1 cellular context compared by ENCODE assay signal in the genomic region with DNA sequence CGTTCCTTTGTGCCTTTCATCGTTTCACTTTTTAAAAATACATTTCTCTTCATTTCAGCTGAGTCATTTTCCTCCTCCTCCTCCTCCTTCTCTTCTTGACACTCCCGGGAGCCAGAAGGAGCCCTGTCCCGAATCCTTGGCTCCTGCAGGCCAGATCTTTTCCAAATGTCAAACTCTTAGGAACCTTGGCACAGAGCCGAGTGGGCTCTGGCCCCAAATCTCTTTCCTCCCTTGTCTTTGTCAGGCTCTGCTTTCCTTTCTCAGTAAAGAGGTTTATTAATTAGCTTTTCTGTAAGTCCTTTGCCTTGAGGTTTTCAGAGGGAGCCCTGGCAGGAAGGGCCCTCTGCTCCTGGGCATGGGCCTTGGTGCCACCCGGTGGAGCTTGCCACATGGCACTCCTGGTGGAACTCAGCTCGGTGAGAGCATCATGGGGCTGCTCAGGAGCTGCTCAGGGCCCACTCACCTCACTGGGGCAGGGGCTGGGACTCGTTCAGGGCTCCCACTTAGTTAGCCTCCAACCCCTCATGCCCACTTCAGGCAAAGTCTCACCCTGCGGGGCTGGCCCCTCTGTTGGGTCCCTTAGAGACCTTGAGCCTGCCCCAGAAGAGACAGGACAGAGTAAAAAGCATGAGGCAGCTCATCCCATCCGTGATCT.
TF ChIP-seq lines count a peak whose summit lies in the region.

No MANE protein-coding gene starts in this region.

TF ChIP-seq in HepG2, 621 proteins besides CTCF, POLR2A, EP300 and RAD21 (continued from another document):
- TF ChIP-seq, protein P1, sequence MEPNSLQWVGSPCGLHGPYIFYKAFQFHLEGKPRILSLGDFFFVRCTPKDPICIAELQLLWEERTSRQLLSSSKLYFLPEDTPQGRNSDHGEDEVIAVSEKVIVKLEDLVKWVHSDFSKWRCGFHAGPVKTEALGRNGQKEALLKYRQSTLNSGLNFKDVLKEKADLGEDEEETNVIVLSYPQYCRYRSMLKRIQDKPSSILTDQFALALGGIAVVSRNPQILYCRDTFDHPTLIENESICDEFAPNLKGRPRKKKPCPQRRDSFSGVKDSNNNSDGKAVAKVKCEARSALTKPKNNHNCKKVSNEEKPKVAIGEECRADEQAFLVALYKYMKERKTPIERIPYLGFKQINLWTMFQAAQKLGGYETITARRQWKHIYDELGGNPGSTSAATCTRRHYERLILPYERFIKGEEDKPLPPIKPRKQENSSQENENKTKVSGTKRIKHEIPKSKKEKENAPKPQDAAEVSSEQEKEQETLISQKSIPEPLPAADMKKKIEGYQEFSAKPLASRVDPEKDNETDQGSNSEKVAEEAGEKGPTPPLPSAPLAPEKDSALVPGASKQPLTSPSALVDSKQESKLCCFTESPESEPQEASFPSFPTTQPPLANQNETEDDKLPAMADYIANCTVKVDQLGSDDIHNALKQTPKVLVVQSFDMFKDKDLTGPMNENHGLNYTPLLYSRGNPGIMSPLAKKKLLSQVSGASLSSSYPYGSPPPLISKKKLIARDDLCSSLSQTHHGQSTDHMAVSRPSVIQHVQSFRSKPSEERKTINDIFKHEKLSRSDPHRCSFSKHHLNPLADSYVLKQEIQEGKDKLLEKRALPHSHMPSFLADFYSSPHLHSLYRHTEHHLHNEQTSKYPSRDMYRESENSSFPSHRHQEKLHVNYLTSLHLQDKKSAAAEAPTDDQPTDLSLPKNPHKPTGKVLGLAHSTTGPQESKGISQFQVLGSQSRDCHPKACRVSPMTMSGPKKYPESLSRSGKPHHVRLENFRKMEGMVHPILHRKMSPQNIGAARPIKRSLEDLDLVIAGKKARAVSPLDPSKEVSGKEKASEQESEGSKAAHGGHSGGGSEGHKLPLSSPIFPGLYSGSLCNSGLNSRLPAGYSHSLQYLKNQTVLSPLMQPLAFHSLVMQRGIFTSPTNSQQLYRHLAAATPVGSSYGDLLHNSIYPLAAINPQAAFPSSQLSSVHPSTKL (CRISPR knock-in tag; IDR thresholded peaks at IDR 0.05), result no peak
- TF ChIP-seq ZNF205 (CRISPR knock-in tag; IDR thresholded peaks at IDR 0.05) (no peak), JUN (CRISPR knock-in tag; IDR thresholded peaks at IDR 0.05) (no peak), ARNTL (CRISPR knock-in tag; IDR thresholded peaks at IDR 0.05) (no peak), CCAR2 (optimal IDR thresholded peaks at IDR 0.05; ENCODE audit: low read depth, low read length) (no peak), PRDM4 (CRISPR knock-in tag; IDR thresholded peaks at IDR 0.05; ENCODE audit: borderline replicate concordance) (no peak), ZSCAN22 (CRISPR knock-in tag; IDR thresholded peaks at IDR 0.05) (no peak), HNF4G (IDR thresholded peaks at IDR 0.05; ENCODE audit: borderline replicate concordance, low read depth, low read length) (no peak), HNF4G (CRISPR knock-in tag; IDR thresholded peaks at IDR 0.05; ENCODE audit: borderline replicate concordance, low read depth) (no peak), ZNF235 (CRISPR knock-in tag; IDR thresholded peaks at IDR 0.05; ENCODE audit: borderline replicate concordance) (no peak), NCOR1 (IDR thresholded peaks at IDR 0.05; ENCODE audit: borderline replicate concordance, low read length) (no peak), ZNF772 (CRISPR knock-in tag; IDR thresholded peaks at IDR 0.05) (no peak), YEATS2 (CRISPR knock-in tag; IDR thresholded peaks at IDR 0.05; ENCODE audit: borderline replicate concordance) (no peak)
- TF ChIP-seq, protein P2, sequence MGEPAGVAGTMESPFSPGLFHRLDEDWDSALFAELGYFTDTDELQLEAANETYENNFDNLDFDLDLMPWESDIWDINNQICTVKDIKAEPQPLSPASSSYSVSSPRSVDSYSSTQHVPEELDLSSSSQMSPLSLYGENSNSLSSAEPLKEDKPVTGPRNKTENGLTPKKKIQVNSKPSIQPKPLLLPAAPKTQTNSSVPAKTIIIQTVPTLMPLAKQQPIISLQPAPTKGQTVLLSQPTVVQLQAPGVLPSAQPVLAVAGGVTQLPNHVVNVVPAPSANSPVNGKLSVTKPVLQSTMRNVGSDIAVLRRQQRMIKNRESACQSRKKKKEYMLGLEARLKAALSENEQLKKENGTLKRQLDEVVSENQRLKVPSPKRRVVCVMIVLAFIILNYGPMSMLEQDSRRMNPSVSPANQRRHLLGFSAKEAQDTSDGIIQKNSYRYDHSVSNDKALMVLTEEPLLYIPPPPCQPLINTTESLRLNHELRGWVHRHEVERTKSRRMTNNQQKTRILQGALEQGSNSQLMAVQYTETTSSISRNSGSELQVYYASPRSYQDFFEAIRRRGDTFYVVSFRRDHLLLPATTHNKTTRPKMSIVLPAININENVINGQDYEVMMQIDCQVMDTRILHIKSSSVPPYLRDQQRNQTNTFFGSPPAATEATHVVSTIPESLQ (CRISPR knock-in tag; conservative IDR thresholded peaks at IDR 0.05), result no peak
- TF ChIP-seq, protein P3, sequence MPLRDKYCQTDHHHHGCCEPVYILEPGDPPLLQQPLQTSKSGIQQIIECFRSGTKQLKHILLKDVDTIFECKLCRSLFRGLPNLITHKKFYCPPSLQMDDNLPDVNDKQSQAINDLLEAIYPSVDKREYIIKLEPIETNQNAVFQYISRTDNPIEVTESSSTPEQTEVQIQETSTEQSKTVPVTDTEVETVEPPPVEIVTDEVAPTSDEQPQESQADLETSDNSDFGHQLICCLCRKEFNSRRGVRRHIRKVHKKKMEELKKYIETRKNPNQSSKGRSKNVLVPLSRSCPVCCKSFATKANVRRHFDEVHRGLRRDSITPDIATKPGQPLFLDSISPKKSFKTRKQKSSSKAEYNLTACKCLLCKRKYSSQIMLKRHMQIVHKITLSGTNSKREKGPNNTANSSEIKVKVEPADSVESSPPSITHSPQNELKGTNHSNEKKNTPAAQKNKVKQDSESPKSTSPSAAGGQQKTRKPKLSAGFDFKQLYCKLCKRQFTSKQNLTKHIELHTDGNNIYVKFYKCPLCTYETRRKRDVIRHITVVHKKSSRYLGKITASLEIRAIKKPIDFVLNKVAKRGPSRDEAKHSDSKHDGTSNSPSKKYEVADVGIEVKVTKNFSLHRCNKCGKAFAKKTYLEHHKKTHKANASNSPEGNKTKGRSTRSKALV (CRISPR knock-in tag; IDR thresholded peaks at IDR 0.05), result no peak
- TF ChIP-seq, protein P4, sequence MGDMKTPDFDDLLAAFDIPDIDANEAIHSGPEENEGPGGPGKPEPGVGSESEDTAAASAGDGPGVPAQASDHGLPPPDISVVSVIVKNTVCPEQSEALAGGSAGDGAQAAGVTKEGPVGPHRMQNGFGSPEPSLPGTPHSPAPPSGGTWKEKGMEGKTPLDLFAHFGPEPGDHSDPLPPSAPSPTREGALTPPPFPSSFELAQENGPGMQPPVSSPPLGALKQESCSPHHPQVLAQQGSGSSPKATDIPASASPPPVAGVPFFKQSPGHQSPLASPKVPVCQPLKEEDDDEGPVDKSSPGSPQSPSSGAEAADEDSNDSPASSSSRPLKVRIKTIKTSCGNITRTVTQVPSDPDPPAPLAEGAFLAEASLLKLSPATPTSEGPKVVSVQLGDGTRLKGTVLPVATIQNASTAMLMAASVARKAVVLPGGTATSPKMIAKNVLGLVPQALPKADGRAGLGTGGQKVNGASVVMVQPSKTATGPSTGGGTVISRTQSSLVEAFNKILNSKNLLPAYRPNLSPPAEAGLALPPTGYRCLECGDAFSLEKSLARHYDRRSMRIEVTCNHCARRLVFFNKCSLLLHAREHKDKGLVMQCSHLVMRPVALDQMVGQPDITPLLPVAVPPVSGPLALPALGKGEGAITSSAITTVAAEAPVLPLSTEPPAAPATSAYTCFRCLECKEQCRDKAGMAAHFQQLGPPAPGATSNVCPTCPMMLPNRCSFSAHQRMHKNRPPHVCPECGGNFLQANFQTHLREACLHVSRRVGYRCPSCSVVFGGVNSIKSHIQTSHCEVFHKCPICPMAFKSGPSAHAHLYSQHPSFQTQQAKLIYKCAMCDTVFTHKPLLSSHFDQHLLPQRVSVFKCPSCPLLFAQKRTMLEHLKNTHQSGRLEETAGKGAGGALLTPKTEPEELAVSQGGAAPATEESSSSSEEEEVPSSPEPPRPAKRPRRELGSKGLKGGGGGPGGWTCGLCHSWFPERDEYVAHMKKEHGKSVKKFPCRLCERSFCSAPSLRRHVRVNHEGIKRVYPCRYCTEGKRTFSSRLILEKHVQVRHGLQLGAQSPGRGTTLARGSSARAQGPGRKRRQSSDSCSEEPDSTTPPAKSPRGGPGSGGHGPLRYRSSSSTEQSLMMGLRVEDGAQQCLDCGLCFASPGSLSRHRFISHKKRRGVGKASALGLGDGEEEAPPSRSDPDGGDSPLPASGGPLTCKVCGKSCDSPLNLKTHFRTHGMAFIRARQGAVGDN (CRISPR knock-in tag; IDR thresholded peaks at IDR 0.05), result no peak
TF ChIP-seq in HepG2: peak in this region for 0.
